9 cellular contexts compared by ENCODE assay signal in genomic region chr5:120932480-120932879, GRCh38.
"Had no signal": no experiment of that assay in that cellular context is flagged by ENCODE, and none has a peak within 500 bp of the region (broad histone marks: within the 10 kb centered on the region; RNA-seq: fewer than 3 reads in every experiment).

No MANE protein-coding gene starts in this region.

- H3K4me3 Mint-ChIP-seq: HFFc6 had no signal

- H3K9me3 ChIP-seq: HAP-1 had no signal

- H3K4me1 ChIP-seq: HAP-1 had no signal

- DNase-seq: GOT3, HFFc6, IMR-90, KG1 had no signal

- H3K4me3 ChIP-seq: HAP-1, K562 had no signal

- ATAC-seq: HCT116, K562 had no signal

- FAIRE-seq: H54, HTR-8/SVneo, K562 had no signal

- H3K27ac Mint-ChIP-seq: HFFc6 had no signal

- H3K36me3 ChIP-seq: HAP-1 had no signal
